Comparison of ENCODE assay signal across 1 cellular context in the genomic region with DNA sequence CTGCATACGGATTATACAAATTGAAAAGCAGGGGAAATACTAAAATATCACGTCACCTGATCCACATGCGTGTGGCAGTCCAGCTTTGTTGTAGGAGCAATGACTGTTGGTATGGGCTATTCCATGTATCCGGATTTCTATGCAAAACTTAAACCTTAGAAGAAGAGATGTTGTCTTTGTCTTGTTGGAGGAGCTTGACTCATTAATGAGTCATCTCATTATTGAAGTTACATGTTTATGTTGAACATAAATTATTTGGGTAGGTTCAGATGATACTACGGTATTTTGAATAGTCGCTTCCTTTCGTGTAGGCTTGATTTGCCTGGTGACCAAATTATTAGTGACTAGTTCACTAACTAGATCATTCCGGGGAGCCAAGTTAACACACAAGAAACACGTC.
TF ChIP-seq lines count a peak whose summit lies in the region.

No MANE protein-coding gene starts in this region.

TF ChIP-seq in HCT116, 20 proteins besides CTCF, POLR2A, EP300 and RAD21 (continued from another document):
- no peak for TF ChIP-seq YY1 (IDR thresholded peaks at IDR 0.05; ENCODE audit: extremely low read depth, insufficient replicate concordance, low read depth, low read length)
- no peak for TF ChIP-seq TCF7L2 (IDR thresholded peaks at IDR 0.05; ENCODE audit: borderline replicate concordance, extremely low read depth, insufficient read depth, insufficient read length)
- TF ChIP-seq, protein P1, sequence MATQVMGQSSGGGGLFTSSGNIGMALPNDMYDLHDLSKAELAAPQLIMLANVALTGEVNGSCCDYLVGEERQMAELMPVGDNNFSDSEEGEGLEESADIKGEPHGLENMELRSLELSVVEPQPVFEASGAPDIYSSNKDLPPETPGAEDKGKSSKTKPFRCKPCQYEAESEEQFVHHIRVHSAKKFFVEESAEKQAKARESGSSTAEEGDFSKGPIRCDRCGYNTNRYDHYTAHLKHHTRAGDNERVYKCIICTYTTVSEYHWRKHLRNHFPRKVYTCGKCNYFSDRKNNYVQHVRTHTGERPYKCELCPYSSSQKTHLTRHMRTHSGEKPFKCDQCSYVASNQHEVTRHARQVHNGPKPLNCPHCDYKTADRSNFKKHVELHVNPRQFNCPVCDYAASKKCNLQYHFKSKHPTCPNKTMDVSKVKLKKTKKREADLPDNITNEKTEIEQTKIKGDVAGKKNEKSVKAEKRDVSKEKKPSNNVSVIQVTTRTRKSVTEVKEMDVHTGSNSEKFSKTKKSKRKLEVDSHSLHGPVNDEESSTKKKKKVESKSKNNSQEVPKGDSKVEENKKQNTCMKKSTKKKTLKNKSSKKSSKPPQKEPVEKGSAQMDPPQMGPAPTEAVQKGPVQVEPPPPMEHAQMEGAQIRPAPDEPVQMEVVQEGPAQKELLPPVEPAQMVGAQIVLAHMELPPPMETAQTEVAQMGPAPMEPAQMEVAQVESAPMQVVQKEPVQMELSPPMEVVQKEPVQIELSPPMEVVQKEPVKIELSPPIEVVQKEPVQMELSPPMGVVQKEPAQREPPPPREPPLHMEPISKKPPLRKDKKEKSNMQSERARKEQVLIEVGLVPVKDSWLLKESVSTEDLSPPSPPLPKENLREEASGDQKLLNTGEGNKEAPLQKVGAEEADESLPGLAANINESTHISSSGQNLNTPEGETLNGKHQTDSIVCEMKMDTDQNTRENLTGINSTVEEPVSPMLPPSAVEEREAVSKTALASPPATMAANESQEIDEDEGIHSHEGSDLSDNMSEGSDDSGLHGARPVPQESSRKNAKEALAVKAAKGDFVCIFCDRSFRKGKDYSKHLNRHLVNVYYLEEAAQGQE (IDR thresholded peaks at IDR 0.05; ENCODE audit: low read depth), result no peak
- no peak for TF ChIP-seq SP1 (IDR thresholded peaks at IDR 0.05; ENCODE audit: low read depth)
- no peak for TF ChIP-seq CBX3 (IDR thresholded peaks at IDR 0.05; ENCODE audit: low read depth)
- TF ChIP-seq JUND (IDR thresholded peaks at IDR 0.05), result no peak
- no peak for TF ChIP-seq CEBPB (IDR thresholded peaks at IDR 0.05; ENCODE audit: low read depth)
- TF ChIP-seq POLR2AphosphoS5 (IDR thresholded peaks at IDR 0.05; ENCODE audit: low read depth, low read length), result no peak
- no peak for TF ChIP-seq ZNF274 (IDR thresholded peaks at IDR 0.05; ENCODE audit: low read depth, low read length)
- no peak; the same call in 1 of the 2 replicates for TF ChIP-seq FOSL1 (IDR thresholded peaks at IDR 0.05; ENCODE audit: low read depth)
- no peak for TF ChIP-seq SRF (IDR thresholded peaks at IDR 0.05; ENCODE audit: low read depth)
TF ChIP-seq in HCT116: peak in this region for 0.
